ENCODE assay signal across 23 cellular contexts in genomic region chr15:41562258-41562657, GRCh38. TPM values are rescaled to one million over a fixed set of nuclear protein-coding genes. Genes with fewer than 3 reads are reported as not detected.
DNase-seq lines count a peak whose midpoint lies in the region; ATAC-seq, FAIRE-seq and TF ChIP-seq lines count a peak whose summit lies in the region.
"Had no signal": no experiment of that assay in that cellular context is flagged by ENCODE, and none has a peak within 500 bp of the region (broad histone marks: within the 10 kb centered on the region; RNA-seq: fewer than 3 reads in every experiment).

No MANE protein-coding gene starts in this region.

- H3K56ac ChIP-seq in H9 (ENCODE audit: insufficient read length, low read depth, low read length): no peak overlapping the region

- in situ Hi-C loops in brain microvascular endothelial cell (cut with HindIII; ENCODE audit: low pct_ligation_motif_present, low sequenced_read_pairs): no loop called here

- no peak overlapping the region for H3K14ac ChIP-seq in H9 (ENCODE audit: insufficient read depth, low read length)

- H3K4me3 ChIP-seq in astrocyte (ENCODE audit: insufficient read depth, low read depth, low read length): no peak overlapping the region
- H3K4me3 ChIP-seq in lower lobe of right lung: no peak overlapping the region
- H3K4me3 ChIP-seq in spleen: no peak overlapping the region
- H3K4me3 ChIP-seq in brain microvascular endothelial cell (ENCODE audit: low read depth, low read length): no peak overlapping the region
- H3K4me3 ChIP-seq: ascending aorta, heart left ventricle, lung, prostate gland had no signal

- intact Hi-C loops in lower lobe of right lung (cut with DNase I): no loop called here
- intact Hi-C loops in spleen (cut with DNase I; ENCODE audit: low total_unique reads): no loop called here

- H3K36me3 Mint-ChIP-seq in H9 (ENCODE audit: insufficient read depth in 1 of 3, low read depth in 3 of 3) (peaks cover 16 to 38% (median 35%) of the 10 kb centered on the region in 3 experiments; a peak in 6 of 7 replicates), astrocyte (ENCODE audit: low read depth, unreplicated experiment) (no peaks in the 10 kb centered on the region)

- H2AFZ ChIP-seq in H9 (ENCODE audit: low read length): no peak overlapping the region
- H2AFZ ChIP-seq in astrocyte (ENCODE audit: low read depth, low read length): no peak overlapping the region

- DNase-seq in H9: no peak
- DNase-seq in astrocyte (ENCODE audit: low read depth): no peak
- no peak for DNase-seq in lower lobe of right lung
- DNase-seq in spleen: no peak
- no peak for DNase-seq in brain microvascular endothelial cell
- DNase-seq in DMS114 treated with DMSO at 0.1 percent for 48 hours (lab: John Stamatoyannopoulos, UW; ENCODE audit: unreplicated experiment): no peak
- no peak for DNase-seq in NCI-H446 treated with DMSO at 0.1 percent for 48 hours (lab: John Stamatoyannopoulos, UW)
- DNase-seq: activated B cell treated with CpG ODN at 0.5 μM for 24 hours; activated CD8-positive, alpha-beta T cell treated with anti-CD3 and anti-CD28 coated beads for 36 hours; activated naive CD4-positive, alpha-beta T cell treated with anti-CD3 and anti-CD28 coated beads, Interleukin-2, amount 10 ng/mL, durations not matched to agents 7 days and 5 days; activated T-cell treated with anti-CD3 and anti-CD28 coated beads, Interleukin-2, amount 50 U/mL, for 4 hours; GOT3; NCI-H1436; NCI-H2171; NCI-H748 treated with DMSO at 0.1 percent for 48 hours had no signal

- TF ChIP-seq POLR2A in spleen (IDR thresholded peaks at IDR 0.05): no peak

- no peak overlapping the region for H2BK12ac ChIP-seq in H9 (ENCODE audit: insufficient read length, low read depth, low read length)

- H2BK120ac ChIP-seq in H9 (ENCODE audit: low read depth, low read length, poor library complexity, severe bottlenecking): no peak overlapping the region

- H2BK20ac ChIP-seq in H9 (ENCODE audit: low read depth, low read length, poor library complexity, severe bottlenecking): no peak overlapping the region

- no peak overlapping the region for H3K18ac ChIP-seq in H9 (ENCODE audit: insufficient read length, low read depth, low read length)

- no peak overlapping the region for H3K9ac ChIP-seq in H9 (ENCODE audit: extremely low read depth, insufficient read length, low read length)
- no peak overlapping the region for H3K9ac ChIP-seq in astrocyte (ENCODE audit: low read length)

- H4K91ac ChIP-seq in H9 (ENCODE audit: insufficient read length, low read depth, low read length): no peak overlapping the region

- H3K27ac Mint-ChIP-seq in H9: peak overlapping the region; percentile 92 to 97 (median 96); a peak in 6 of 7 replicates
- peak overlapping the region; percentile 66 for H3K27ac Mint-ChIP-seq in astrocyte (ENCODE audit: unreplicated experiment)
- H3K27ac Mint-ChIP-seq: activated B cell treated with CpG ODN at 0.5 μM for 24 hours; activated CD8-positive, alpha-beta T cell treated with anti-CD3 and anti-CD28 coated beads for 36 hours; activated naive CD4-positive, alpha-beta T cell treated with anti-CD3 and anti-CD28 coated beads, Interleukin-2, amount 10 ng/mL, durations not matched to agents 7 days and 5 days had no signal

- H3K4me2 ChIP-seq in H9 (ENCODE audit: insufficient read depth, insufficient read length, low read length) (no peak overlapping the region), astrocyte (ENCODE audit: low read length) (peak overlapping the region; percentile 17)

- TF ChIP-seq CTCF in H9 (conservative IDR thresholded peaks at IDR 0.05) (no peak), astrocyte (IDR thresholded peaks at IDR 0.05; ENCODE audit: insufficient read depth, low read depth, low read length) (no peak), lower lobe of right lung (IDR thresholded peaks at IDR 0.05) (no peak), spleen (IDR thresholded peaks at IDR 0.05 in 8 of 11, conservative IDR thresholded peaks at IDR 0.05 in 3 of 11) (no peak), brain microvascular endothelial cell (IDR thresholded peaks at IDR 0.05; ENCODE audit: low read depth, low read length, missing control alignments) (no peak)

- peak overlapping the region; percentile 32 to 59; a peak in 4 of 5 replicates for H3K4me3 Mint-ChIP-seq in H9
- H3K4me3 Mint-ChIP-seq in astrocyte (ENCODE audit: unreplicated experiment): no peak overlapping the region
- H3K4me3 Mint-ChIP-seq: activated B cell treated with CpG ODN at 0.5 μM for 24 hours; activated CD8-positive, alpha-beta T cell treated with anti-CD3 and anti-CD28 coated beads for 36 hours; activated naive CD4-positive, alpha-beta T cell treated with anti-CD3 and anti-CD28 coated beads, Interleukin-2, amount 10 ng/mL, durations not matched to agents 7 days and 5 days; activated T-cell treated with anti-CD3 and anti-CD28 coated beads, Interleukin-2, amount 50 U/mL, for 4 hours had no signal

- H3K27ac ChIP-seq in H9 (ENCODE audit: insufficient read length, low read depth, low read length) (no peak overlapping the region), astrocyte (ENCODE audit: low read depth, low read length) (no peak overlapping the region), lower lobe of right lung (no peak overlapping the region), spleen (peak overlapping the region in 5 of 8 donors; percentile 16 to 70 (median 39)), brain microvascular endothelial cell (no peak overlapping the region)
- H3K27ac ChIP-seq: ascending aorta, prostate gland had no signal

- H3K27me3 ChIP-seq in H9 (ENCODE audit: insufficient read depth, low read length) (no peaks in the 10 kb centered on the region), astrocyte (ENCODE audit: insufficient read depth, low read length) (no peaks in the 10 kb centered on the region), lower lobe of right lung (ENCODE audit: low read depth) (peaks cover 8% of the 10 kb centered on the region), spleen (replicated peaks in 1 of 7) (peaks cover 0 to 39% (median 7%) of the 10 kb centered on the region in 7 donors), brain microvascular endothelial cell (replicated peaks) (no peaks in the 10 kb centered on the region)
- H3K27me3 ChIP-seq: ascending aorta had no signal

- no peaks in the 10 kb centered on the region for H3K79me1 ChIP-seq in H9 (ENCODE audit: insufficient read depth, low read depth, low read length, poor library complexity, severe bottlenecking)

- H3K23me2 ChIP-seq in H9 (ENCODE audit: insufficient read length, low read depth, low read length, poor library complexity, severe bottlenecking): peaks cover 15% of the 10 kb centered on the region

- H3K27me3 Mint-ChIP-seq in H9 (ENCODE audit: low read depth) (no peaks in the 10 kb centered on the region), astrocyte (ENCODE audit: low read depth, unreplicated experiment) (no peaks in the 10 kb centered on the region)

- no peaks in the 10 kb centered on the region for H4K20me1 ChIP-seq in H9 (ENCODE audit: control insufficient read depth, insufficient read depth, insufficient read length)
- peaks cover 14% of the 10 kb centered on the region for H4K20me1 ChIP-seq in astrocyte (ENCODE audit: insufficient read depth, low read length)

- H3K9me3 ChIP-seq in H9 (ENCODE audit: control insufficient read depth, low read depth, low read length): no peaks in the 10 kb centered on the region
- no peaks in the 10 kb centered on the region for H3K9me3 ChIP-seq in astrocyte (ENCODE audit: insufficient read depth, low read depth, low read length)
- H3K9me3 ChIP-seq in lower lobe of right lung: no peaks in the 10 kb centered on the region
- H3K9me3 ChIP-seq in spleen: no peaks in the 10 kb centered on the region
- H3K9me3 ChIP-seq: ascending aorta, heart left ventricle, prostate gland had no signal

- peaks cover 81% of the 10 kb centered on the region in 2 experiments for H3K4me1 Mint-ChIP-seq in H9
- peaks cover 52% of the 10 kb centered on the region for H3K4me1 Mint-ChIP-seq in astrocyte (ENCODE audit: low read depth, unreplicated experiment)

- peak; percentile 28 to 34 for ATAC-seq in lower lobe of right lung
- ATAC-seq: activated CD8-positive, alpha-beta T cell treated with anti-CD3 and anti-CD28 coated beads for 36 hours; activated T-cell treated with anti-CD3 and anti-CD28 coated beads, Interleukin-2, amount 50 U/mL, for 4 hours; Panc1 had no signal

- no CpG with 5 or more reads among the region's 4 CpGs for WGBS in H9 (ENCODE audit: extremely low coverage, insufficient read length, low lambda C conversion rate)
- 48 to 70% (median 59%) methylated on average over 4 of the region's 4 CpGs for WGBS in spleen, 5 donors

- no peak overlapping the region for H4K8ac ChIP-seq in H9 (replicated peaks; ENCODE audit: insufficient read length, low read depth, low read length)

- no peak overlapping the region for H3T11ph ChIP-seq in H9 (ENCODE audit: low read length)

- H3K79me2 ChIP-seq in H9 (ENCODE audit: insufficient read depth, low read length) (no peaks in the 10 kb centered on the region; the same call in 1 of the 2 replicates), astrocyte (ENCODE audit: insufficient read depth, low read length) (peaks cover 7% of the 10 kb centered on the region)

- no peak overlapping the region for H4K5ac ChIP-seq in H9 (ENCODE audit: insufficient read length, low read depth, low read length)

- H3K9me3 Mint-ChIP-seq in H9: no peaks in the 10 kb centered on the region; a peak in 1 of 5 replicates
- H3K9me3 Mint-ChIP-seq in astrocyte (ENCODE audit: unreplicated experiment): no peaks in the 10 kb centered on the region
- H3K9me3 Mint-ChIP-seq: activated B cell treated with CpG ODN at 0.5 μM for 24 hours; activated CD8-positive, alpha-beta T cell treated with anti-CD3 and anti-CD28 coated beads for 36 hours; activated naive CD4-positive, alpha-beta T cell treated with anti-CD3 and anti-CD28 coated beads, Interleukin-2, amount 10 ng/mL, durations not matched to agents 7 days and 5 days; activated T-cell treated with anti-CD3 and anti-CD28 coated beads, Interleukin-2, amount 50 U/mL, for 4 hours had no signal

- no peaks in the 10 kb centered on the region for H3K36me3 ChIP-seq in astrocyte (ENCODE audit: insufficient read depth, low read length)
- no peaks in the 10 kb centered on the region for H3K36me3 ChIP-seq in lower lobe of right lung
- peaks cover 0 to 5% (median 0%) of the 10 kb centered on the region in 6 donors for H3K36me3 ChIP-seq in spleen
- no peaks in the 10 kb centered on the region for H3K36me3 ChIP-seq in brain microvascular endothelial cell (replicated peaks)
- H3K36me3 ChIP-seq: ascending aorta, heart left ventricle, prostate gland had no signal

- H3K4me1 ChIP-seq in H9 (ENCODE audit: insufficient read depth, low read length) (peaks cover 28% of the 10 kb centered on the region; the same call in 1 of the 2 replicates), astrocyte (ENCODE audit: insufficient read depth, low read length) (peaks cover 35% of the 10 kb centered on the region), lower lobe of right lung (peaks cover 37% of the 10 kb centered on the region), spleen (peaks cover 26 to 94% (median 61%) of the 10 kb centered on the region in 6 donors)
- H3K4me1 ChIP-seq: prostate gland had no signal

- no peak for FAIRE-seq in astrocyte (lab: Jason Lieb, UNC)
- FAIRE-seq: colon, endometrium had no signal

- H2BK15ac ChIP-seq in H9 (ENCODE audit: low read depth, low read length): no peak overlapping the region

- no peak overlapping the region for H3K4ac ChIP-seq in H9 (ENCODE audit: low read depth, low read length)

- no peak overlapping the region for H3K23ac ChIP-seq in H9 (ENCODE audit: insufficient read length, low read depth, low read length)

- peak overlapping the region; percentile 28 for H2AK5ac ChIP-seq in H9 (ENCODE audit: insufficient read length, low read length)

- H2BK5ac ChIP-seq in H9 (ENCODE audit: insufficient read length, low read length): no peak overlapping the region

RNA-seq across cellular contexts. Expression of gene TYRO3, which starts 3.2 kb away (rescaled TPM):
- total RNA-seq in H9 (2021) (118 and 124 TPM in 2 replicates), astrocyte (28.5 and 34.0 TPM in 2 replicates), lower lobe of right lung (17.3 TPM), spleen (10 to 100 TPM; 10.9 to 36.2 (median 21.4) TPM)
- polyA plus RNA-seq in spleen: 1 to 10 TPM; 2.6 to 5.7 (median 4.3) TPM

RNA-seq across cellular contexts. Expression of gene RPAP1, which starts 18.2 kb away (rescaled TPM):
- total RNA-seq in H9 (2021) (73.5 and 74.5 TPM in 2 replicates), astrocyte (35.9 and 39.1 TPM in 2 replicates), lower lobe of right lung (28.5 TPM), spleen (10 to 100 TPM; 15.8 to 35.9 (median 27.7) TPM)
- polyA plus RNA-seq in spleen: 10 to 100 TPM in 2 of 3 donors, 1 to 10 TPM in 1; 7.9 to 11.8 (median 10.2) TPM

RNA-seq across cellular contexts. Expression of gene LTK, which starts 48.6 kb away (rescaled TPM):
- total RNA-seq in H9 (2021): 0.31 TPM in 2 replicates
- total RNA-seq in astrocyte: 0.14 TPM in 1 of 2 replicates, not detected in the other
- 25.9 TPM for total RNA-seq in lower lobe of right lung
- total RNA-seq in spleen: 1 to 10 TPM; 2.0 to 7.0 (median 4.5) TPM
- polyA plus RNA-seq in spleen: 1 to 10 TPM in 2 of 3 donors, under 1 TPM in 1; 0.93 to 5.3 (median 4.5) TPM
- total RNA-seq: ascending aorta, M059J had no signal

Comparison
In these comparisons a context has a peak if more than half of its experiments do, and no peak if none do; other contexts are left out.
1. H3K27ac ChIP-seq: peak in spleen (5 of 8); none in H9 (single experiment), astrocyte (single experiment), lower lobe of right lung (single experiment) and brain microvascular endothelial cell (single experiment).